24 cellular contexts compared by ENCODE assay signal in the genomic region with DNA sequence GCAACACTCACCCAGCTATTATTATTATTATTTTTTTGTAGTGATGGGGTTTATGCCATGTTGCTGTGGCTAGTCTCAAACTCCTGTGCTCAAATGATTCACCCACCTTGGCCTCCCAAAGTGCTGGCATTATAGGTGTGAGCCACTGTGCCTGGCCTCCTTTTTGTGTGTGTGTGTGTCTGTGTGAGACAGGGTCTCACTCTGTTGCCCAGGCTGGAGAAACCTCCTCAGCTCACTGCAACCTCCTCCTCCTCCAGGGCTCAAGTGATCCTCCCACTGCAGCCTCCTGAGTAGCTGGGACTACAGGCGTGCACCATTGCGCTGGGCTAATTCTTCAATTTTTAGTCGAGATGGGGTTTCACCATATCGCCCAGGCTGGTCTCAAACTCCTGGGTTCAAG.
"Had no signal": no experiment of that assay in that cellular context is flagged by ENCODE, and none has a peak within 500 bp of the region (broad histone marks: within the 10 kb centered on the region; RNA-seq: fewer than 3 reads in every experiment).

No MANE protein-coding gene starts in this region.

- H3K4me3 ChIP-seq: SJSA1 had no signal

- H3K27me3 ChIP-seq: SJSA1 had no signal

- ATAC-seq: activated CD8-positive, alpha-beta T cell treated with anti-CD3 and anti-CD28 coated beads for 36 hours; activated T-cell treated with anti-CD3 and anti-CD28 coated beads, Interleukin-2, amount 50 U/mL, for 72 hours; Panc1; SK-N-SH treated with all-trans-retinoic acid at 6 μM for 48 hours had no signal

- H3K27ac ChIP-seq: SJSA1 had no signal

- DNase-seq: activated CD4-positive, alpha-beta T cell treated with anti-CD3 and anti-CD28 coated beads, Interleukin-2, amount 50 U/mL, for 1 hour; activated CD4-positive, CD25-positive, alpha-beta regulatory T cell; activated CD8-positive, alpha-beta memory T cell treated with anti-CD3 and anti-CD28 coated beads, Interleukin-2, amount 50 U/mL, for 4 hours; activated CD8-positive, alpha-beta T cell treated with anti-CD3 and anti-CD28 coated beads for 36 hours; activated gamma-delta T cell treated with Interleukin-2 at 50 U/mL for 16 hours; activated naive CD4-positive, alpha-beta T cell treated with anti-CD3 and anti-CD28 coated beads, Interleukin-2, amount 10 ng/mL, durations not matched to agents 7 days and 5 days; activated naive CD8-positive, alpha-beta T cell treated with anti-CD3 and anti-CD28 coated beads for 36 hours; activated T-cell treated with anti-CD3 and anti-CD28 coated beads, Interleukin-2, amount 50 U/mL, for 72 hours; Karpas-422; NCI-H1105 treated with DMSO at 0.1 percent for 48 hours; NCI-H1436 treated with DMSO at 0.1 percent for 48 hours; NCI-H187; NCI-H2081; NCI-H510A treated with DMSO at 0.1 percent for 48 hours; NCI-H69; NK-92 treated with Interleukin-12 subunit alpha and Interleukin-12 subunit beta, amount 100 ng/mL, for 24 hours; OCI-M1; SHP77; SW 1271 had no signal

- H3K9me3 ChIP-seq: SJSA1 had no signal

- H3K27me3 Mint-ChIP-seq: activated CD8-positive, alpha-beta T cell treated with anti-CD3 and anti-CD28 coated beads for 36 hours; activated naive CD4-positive, alpha-beta T cell treated with anti-CD3 and anti-CD28 coated beads, Interleukin-2, amount 10 ng/mL, durations not matched to agents 7 days and 5 days; activated naive CD8-positive, alpha-beta T cell treated with anti-CD3 and anti-CD28 coated beads for 36 hours had no signal

- H3K4me3 Mint-ChIP-seq: activated CD8-positive, alpha-beta T cell treated with anti-CD3 and anti-CD28 coated beads for 36 hours; activated naive CD4-positive, alpha-beta T cell treated with anti-CD3 and anti-CD28 coated beads, Interleukin-2, amount 10 ng/mL, durations not matched to agents 7 days and 5 days; activated naive CD8-positive, alpha-beta T cell treated with anti-CD3 and anti-CD28 coated beads for 36 hours; activated T-cell treated with anti-CD3 and anti-CD28 coated beads, Interleukin-2, amount 50 U/mL, for 72 hours; T-helper 1 cell treated with Interleukin-12 subunit alpha and Interleukin-12 subunit beta and Interleukin-4 antibody, amounts not matched to agents 30 μg/mL and 1 μg/mL, for 36 hours had no signal

- H3K27ac Mint-ChIP-seq: activated CD8-positive, alpha-beta T cell treated with anti-CD3 and anti-CD28 coated beads for 36 hours; activated naive CD4-positive, alpha-beta T cell treated with anti-CD3 and anti-CD28 coated beads, Interleukin-2, amount 10 ng/mL, durations not matched to agents 7 days and 5 days; activated naive CD8-positive, alpha-beta T cell treated with anti-CD3 and anti-CD28 coated beads for 36 hours; activated T-cell treated with anti-CD3 and anti-CD28 coated beads, Interleukin-2, amount 50 U/mL, for 72 hours; activated T-helper 2 cell treated with anti-CD3 and anti-CD28 coated beads, Interferon-gamma antibody, Interleukin-2, Interleukin-4, amounts not matched to agents 10 μg/mL and 5 μg/mL and 100 μg/mL, durations not matched to agents 14 hours and 24 hours and 36 hours; T-helper 1 cell treated with Interleukin-12 subunit alpha and Interleukin-12 subunit beta and Interleukin-4 antibody, amounts not matched to agents 30 μg/mL and 1 μg/mL, for 36 hours had no signal

- H3K9me3 Mint-ChIP-seq: activated CD8-positive, alpha-beta T cell treated with anti-CD3 and anti-CD28 coated beads for 36 hours; activated naive CD4-positive, alpha-beta T cell treated with anti-CD3 and anti-CD28 coated beads, Interleukin-2, amount 10 ng/mL, durations not matched to agents 7 days and 5 days; activated naive CD8-positive, alpha-beta T cell treated with anti-CD3 and anti-CD28 coated beads for 36 hours; activated T-cell treated with anti-CD3 and anti-CD28 coated beads, Interleukin-2, amount 50 U/mL, for 72 hours; activated T-helper 2 cell treated with anti-CD3 and anti-CD28 coated beads, Interferon-gamma antibody, Interleukin-2, Interleukin-4, amounts not matched to agents 10 μg/mL and 5 μg/mL and 100 μg/mL, durations not matched to agents 14 hours and 24 hours and 36 hours; T-helper 1 cell treated with Interleukin-12 subunit alpha and Interleukin-12 subunit beta and Interleukin-4 antibody, amounts not matched to agents 30 μg/mL and 1 μg/mL, for 36 hours had no signal
